3 cellular contexts compared by ENCODE assay signal in genomic region chr1:65979145-65979544, GRCh38.
TF ChIP-seq lines count a peak whose summit lies in the region.

No MANE protein-coding gene starts in this region.

TF ChIP-seq in liver, 16 proteins besides CTCF, POLR2A, EP300 and RAD21 (continued from another document):
- peak; percentile 61 for TF ChIP-seq NR2F2 (IDR thresholded peaks at IDR 0.05)

TF ChIP-seq in HepG2, 621 proteins besides CTCF, POLR2A, EP300 and RAD21 (continued from another document):
- TF ChIP-seq NR2C2 (CRISPR knock-in tag; IDR thresholded peaks at IDR 0.05; ENCODE audit: borderline replicate concordance) (no peak), MEIS2 (CRISPR knock-in tag; IDR thresholded peaks at IDR 0.05) (no peak)
- TF ChIP-seq, protein P1, sequence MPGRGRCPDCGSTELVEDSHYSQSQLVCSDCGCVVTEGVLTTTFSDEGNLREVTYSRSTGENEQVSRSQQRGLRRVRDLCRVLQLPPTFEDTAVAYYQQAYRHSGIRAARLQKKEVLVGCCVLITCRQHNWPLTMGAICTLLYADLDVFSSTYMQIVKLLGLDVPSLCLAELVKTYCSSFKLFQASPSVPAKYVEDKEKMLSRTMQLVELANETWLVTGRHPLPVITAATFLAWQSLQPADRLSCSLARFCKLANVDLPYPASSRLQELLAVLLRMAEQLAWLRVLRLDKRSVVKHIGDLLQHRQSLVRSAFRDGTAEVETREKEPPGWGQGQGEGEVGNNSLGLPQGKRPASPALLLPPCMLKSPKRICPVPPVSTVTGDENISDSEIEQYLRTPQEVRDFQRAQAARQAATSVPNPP (CRISPR knock-in tag; IDR thresholded peaks at IDR 0.05), result no peak

TF ChIP-seq in GM23338, 12 proteins besides CTCF, POLR2A, EP300 and RAD21 (continued from another document):
- TF ChIP-seq NANOG (IDR thresholded peaks at IDR 0.05; ENCODE audit: borderline replicate concordance), result no peak
- TF ChIP-seq ZNF114 (CRISPR knock-in tag; IDR thresholded peaks at IDR 0.05), result no peak
- TF ChIP-seq, protein P2, sequence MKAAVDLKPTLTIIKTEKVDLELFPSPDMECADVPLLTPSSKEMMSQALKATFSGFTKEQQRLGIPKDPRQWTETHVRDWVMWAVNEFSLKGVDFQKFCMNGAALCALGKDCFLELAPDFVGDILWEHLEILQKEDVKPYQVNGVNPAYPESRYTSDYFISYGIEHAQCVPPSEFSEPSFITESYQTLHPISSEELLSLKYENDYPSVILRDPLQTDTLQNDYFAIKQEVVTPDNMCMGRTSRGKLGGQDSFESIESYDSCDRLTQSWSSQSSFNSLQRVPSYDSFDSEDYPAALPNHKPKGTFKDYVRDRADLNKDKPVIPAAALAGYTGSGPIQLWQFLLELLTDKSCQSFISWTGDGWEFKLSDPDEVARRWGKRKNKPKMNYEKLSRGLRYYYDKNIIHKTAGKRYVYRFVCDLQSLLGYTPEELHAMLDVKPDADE (IDR thresholded peaks at IDR 0.05), result no peak
- no peak for TF ChIP-seq REST (IDR thresholded peaks at IDR 0.05; ENCODE audit: unreplicated experiment)
- TF ChIP-seq, protein P3, sequence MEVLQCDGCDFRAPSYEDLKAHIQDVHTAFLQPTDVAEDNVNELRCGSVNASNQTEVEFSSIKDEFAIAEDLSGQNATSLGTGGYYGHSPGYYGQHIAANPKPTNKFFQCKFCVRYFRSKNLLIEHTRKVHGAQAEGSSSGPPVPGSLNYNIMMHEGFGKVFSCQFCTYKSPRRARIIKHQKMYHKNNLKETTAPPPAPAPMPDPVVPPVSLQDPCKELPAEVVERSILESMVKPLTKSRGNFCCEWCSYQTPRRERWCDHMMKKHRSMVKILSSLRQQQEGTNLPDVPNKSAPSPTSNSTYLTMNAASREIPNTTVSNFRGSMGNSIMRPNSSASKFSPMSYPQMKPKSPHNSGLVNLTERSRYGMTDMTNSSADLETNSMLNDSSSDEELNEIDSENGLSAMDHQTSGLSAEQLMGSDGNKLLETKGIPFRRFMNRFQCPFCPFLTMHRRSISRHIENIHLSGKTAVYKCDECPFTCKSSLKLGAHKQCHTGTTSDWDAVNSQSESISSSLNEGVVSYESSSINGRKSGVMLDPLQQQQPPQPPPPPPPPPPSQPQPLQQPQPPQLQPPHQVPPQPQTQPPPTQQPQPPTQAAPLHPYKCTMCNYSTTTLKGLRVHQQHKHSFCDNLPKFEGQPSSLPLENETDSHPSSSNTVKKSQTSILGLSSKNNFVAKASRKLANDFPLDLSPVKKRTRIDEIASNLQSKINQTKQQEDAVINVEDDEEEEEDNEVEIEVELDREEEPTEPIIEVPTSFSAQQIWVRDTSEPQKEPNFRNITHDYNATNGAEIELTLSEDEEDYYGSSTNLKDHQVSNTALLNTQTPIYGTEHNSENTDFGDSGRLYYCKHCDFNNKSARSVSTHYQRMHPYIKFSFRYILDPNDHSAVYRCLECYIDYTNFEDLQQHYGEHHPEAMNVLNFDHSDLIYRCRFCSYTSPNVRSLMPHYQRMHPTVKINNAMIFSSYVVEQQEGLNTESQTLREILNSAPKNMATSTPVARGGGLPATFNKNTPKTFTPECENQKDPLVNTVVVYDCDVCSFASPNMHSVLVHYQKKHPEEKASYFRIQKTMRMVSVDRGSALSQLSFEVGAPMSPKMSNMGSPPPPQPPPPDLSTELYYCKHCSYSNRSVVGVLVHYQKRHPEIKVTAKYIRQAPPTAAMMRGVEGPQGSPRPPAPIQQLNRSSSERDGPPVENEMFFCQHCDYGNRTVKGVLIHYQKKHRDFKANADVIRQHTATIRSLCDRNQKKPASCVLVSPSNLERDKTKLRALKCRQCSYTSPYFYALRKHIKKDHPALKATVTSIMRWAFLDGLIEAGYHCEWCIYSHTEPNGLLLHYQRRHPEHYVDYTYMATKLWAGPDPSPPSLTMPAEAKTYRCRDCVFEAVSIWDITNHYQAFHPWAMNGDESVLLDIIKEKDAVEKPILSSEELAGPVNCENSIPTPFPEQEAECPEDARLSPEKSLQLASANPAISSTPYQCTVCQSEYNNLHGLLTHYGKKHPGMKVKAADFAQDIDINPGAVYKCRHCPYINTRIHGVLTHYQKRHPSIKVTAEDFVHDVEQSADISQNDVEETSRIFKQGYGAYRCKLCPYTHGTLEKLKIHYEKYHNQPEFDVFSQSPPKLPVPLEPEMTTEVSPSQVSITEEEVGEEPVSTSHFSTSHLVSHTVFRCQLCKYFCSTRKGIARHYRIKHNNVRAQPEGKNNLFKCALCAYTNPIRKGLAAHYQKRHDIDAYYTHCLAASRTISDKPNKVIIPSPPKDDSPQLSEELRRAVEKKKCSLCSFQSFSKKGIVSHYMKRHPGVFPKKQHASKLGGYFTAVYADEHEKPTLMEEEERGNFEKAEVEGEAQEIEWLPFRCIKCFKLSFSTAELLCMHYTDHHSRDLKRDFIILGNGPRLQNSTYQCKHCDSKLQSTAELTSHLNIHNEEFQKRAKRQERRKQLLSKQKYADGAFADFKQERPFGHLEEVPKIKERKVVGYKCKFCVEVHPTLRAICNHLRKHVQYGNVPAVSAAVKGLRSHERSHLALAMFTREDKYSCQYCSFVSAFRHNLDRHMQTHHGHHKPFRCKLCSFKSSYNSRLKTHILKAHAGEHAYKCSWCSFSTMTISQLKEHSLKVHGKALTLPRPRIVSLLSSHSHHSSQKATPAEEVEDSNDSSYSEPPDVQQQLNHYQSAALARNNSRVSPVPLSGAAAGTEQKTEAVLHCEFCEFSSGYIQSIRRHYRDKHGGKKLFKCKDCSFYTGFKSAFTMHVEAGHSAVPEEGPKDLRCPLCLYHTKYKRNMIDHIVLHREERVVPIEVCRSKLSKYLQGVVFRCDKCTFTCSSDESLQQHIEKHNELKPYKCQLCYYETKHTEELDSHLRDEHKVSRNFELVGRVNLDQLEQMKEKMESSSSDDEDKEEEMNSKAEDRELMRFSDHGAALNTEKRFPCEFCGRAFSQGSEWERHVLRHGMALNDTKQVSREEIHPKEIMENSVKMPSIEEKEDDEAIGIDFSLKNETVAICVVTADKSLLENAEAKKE (CRISPR knock-in tag; IDR thresholded peaks at IDR 0.05), result no peak
- no peak for TF ChIP-seq STAT1 (IDR thresholded peaks at IDR 0.05; ENCODE audit: unreplicated experiment)
